In genomic region chr14:55705651-55706340, GRCh38 we compare ENCODE assay signal across 16 cellular contexts.
DNase-seq lines count a peak whose midpoint lies in the region; ATAC-seq, FAIRE-seq and TF ChIP-seq lines count a peak whose summit lies in the region.
"Had no signal": no experiment of that assay in that cellular context is flagged by ENCODE, and none has a peak within 500 bp of the region (broad histone marks: within the 10 kb centered on the region; RNA-seq: fewer than 3 reads in every experiment).

No MANE protein-coding gene starts in this region.

- ATAC-seq in HepG2: no peak
- no peak for ATAC-seq in GM19023 (IDR thresholded peaks at IDR 0.05; ENCODE audit: unreplicated experiment)
- no peak for ATAC-seq in GM21515 (IDR thresholded peaks at IDR 0.05; ENCODE audit: unreplicated experiment)
- ATAC-seq in HG03439 (IDR thresholded peaks at IDR 0.05; ENCODE audit: unreplicated experiment): no peak
- ATAC-seq in right cardiac atrium: no peak
- ATAC-seq: activated CD4-positive, alpha-beta T cell treated with anti-CD3 and anti-CD28 coated beads for 36 hours; activated T-helper 17 cell treated with anti-CD3 and anti-CD28 coated beads, Interleukin-2, amount 50 U/mL, for 72 hours; GM23338; stimulated activated effector memory CD8-positive, alpha-beta T cell treated with anti-CD3 and anti-CD28 coated beads, Interleukin-12 subunit alpha, Interleukin-12 subunit beta, amount 100 ng/mL, for 72 hours had no signal

- no peak for TF ChIP-seq CTCF in HepG2 (CRISPR knock-in tag; IDR thresholded peaks at IDR 0.05)

- H4K20me1 ChIP-seq in HepG2 (ENCODE audit: insufficient read depth, low read length): no peaks in the 10 kb centered on the region

- no peak for TF ChIP-seq EP300 in HepG2 (IDR thresholded peaks at IDR 0.05; ENCODE audit: low read depth in 2 of 2, low read length in 2 of 2)
- TF ChIP-seq EP300 in HepG2 (CRISPR knock-in tag; IDR thresholded peaks at IDR 0.05; ENCODE audit: borderline replicate concordance): no peak

- H3K27ac ChIP-seq in HepG2 (ENCODE audit: extremely low read length, insufficient read depth, low read length): no peak overlapping the region
- no peak overlapping the region for H3K27ac ChIP-seq in right cardiac atrium (ENCODE audit: low read length)

- H3K27me3 ChIP-seq in HepG2 (ENCODE audit: control insufficient read depth in 1 of 2, insufficient read depth in 2 of 2, low read length in 2 of 2) (no peaks in the 10 kb centered on the region), right cardiac atrium (ENCODE audit: control insufficient read depth, insufficient read depth) (no peaks in the 10 kb centered on the region)

- in situ Hi-C loops in HepG2 (cut with HindIII; ENCODE audit: extremely low pct_ligation_motif_present, low pct_unique_long_range_greater_than_20kb): loop anchor here (25.0 kb wide), 1 partner anchor 632 kb away; no protein-coding TSS in a partner anchor

- H3K36me3 ChIP-seq in HepG2 (replicated peaks in 1 of 2; ENCODE audit: control insufficient read depth in 1 of 2, insufficient read depth in 2 of 2, low read length in 2 of 2): no peaks in the 10 kb centered on the region

- CTCF ChIA-PET in HepG2 (lab: Yijun Ruan, JAX; ENCODE audit: low intra/inter-chr PET ratio, low total read pairs): no interaction called here

- H3K4me3 ChIP-seq in HepG2 (replicated peaks in 1 of 3; ENCODE audit: insufficient read depth in 1 of 3, low read depth in 2 of 3, low read length in 3 of 3) (no peak overlapping the region), right cardiac atrium (ENCODE audit: low read length) (no peak overlapping the region)
- H3K4me3 ChIP-seq: GM23338 had no signal

- H3K79me2 ChIP-seq in HepG2 (ENCODE audit: insufficient read depth, low read length): no peaks in the 10 kb centered on the region

- FAIRE-seq in HepG2 (lab: Jason Lieb, UNC): no peak
- FAIRE-seq: endothelial cell of umbilical vein had no signal

- intact Hi-C loops in HepG2 (cut with micrococcal nuclease; ENCODE audit: unreplicated experiment) (loop anchor here (2.0 to 10.0 kb wide), 2 partner anchors 635 to 769 kb away; no protein-coding TSS in a partner anchor), right cardiac atrium (cut with DNase I) (loop anchor here in 2 of 4 donors (5.0 to 10.0 kb wide), 3 partner anchors 639 to 769 kb away; no protein-coding TSS in a partner anchor)

- no peak overlapping the region for H2AFZ ChIP-seq in HepG2 (ENCODE audit: low read length)
- H2AFZ ChIP-seq: GM23338 had no signal

- WGBS in HepG2 (ENCODE audit: low lambda C conversion rate): 33% methylated on average over 5 of the region's 5 CpGs
- WGBS in right cardiac atrium: 74% methylated on average over 5 of the region's 5 CpGs

- peak; percentile 98 for DNase-seq in DMS53 treated with DMSO at 0.1 percent for 48 hours (lab: John Stamatoyannopoulos, UW; ENCODE audit: unreplicated experiment)
- DNase-seq in NCI-H2081 (lab: John Stamatoyannopoulos, UW): peak; percentile 65 to 93
- peak; percentile 69 for DNase-seq in RPMI8226
- peak; percentile 6 for DNase-seq in HepG2 (ENCODE audit: low spot score)
- no peak for DNase-seq in right cardiac atrium
- DNase-seq: activated CD4-positive, alpha-beta T cell treated with anti-CD3 and anti-CD28 coated beads for 36 hours; C1 segment of cervical spinal cord; hypothalamus; posterior cingulate gyrus had no signal

- H3K4me2 ChIP-seq in HepG2 (ENCODE audit: low read depth, low read length): no peak overlapping the region
- H3K4me2 ChIP-seq: GM23338 had no signal

- POLR2A ChIA-PET in HepG2 (lab: Yijun Ruan, JAX): no interaction called here

- H3K9me3 ChIP-seq in HepG2 (ENCODE audit: low read length): no peaks in the 10 kb centered on the region
- H3K9me3 ChIP-seq in right cardiac atrium (ENCODE audit: control insufficient read depth, low read length): no peaks in the 10 kb centered on the region

- no TSS peak for BruUV-seq in HepG2 (replicated peaks; lab: Mats Ljungman, UMichigan)

- TF ChIP-seq RAD21 in HepG2 (CRISPR knock-in tag; IDR thresholded peaks at IDR 0.05): no peak

- no peak overlapping the region for H3K9ac ChIP-seq in HepG2 (ENCODE audit: insufficient read depth, low read depth, low read length)

- TF ChIP-seq POLR2A in HepG2 (IDR thresholded peaks at IDR 0.05; ENCODE audit: insufficient read depth in 1 of 2, low read depth in 2 of 2, low read length in 2 of 2): no peak

- H3K4me1 ChIP-seq in HepG2 (ENCODE audit: insufficient read depth, low read length): no peaks in the 10 kb centered on the region
- H3K4me1 ChIP-seq in right cardiac atrium (ENCODE audit: control insufficient read depth, insufficient read depth, low read length): no peaks in the 10 kb centered on the region

TF ChIP-seq in HepG2, 621 proteins besides CTCF, POLR2A, EP300 and RAD21:
- TF ChIP-seq ARID4A (CRISPR knock-in tag; IDR thresholded peaks at IDR 0.05; ENCODE audit: borderline replicate concordance): no peak

Comparison
In these comparisons a context has a peak if more than half of its experiments do, and no peak if none do; other contexts are left out.
1. DNase-seq: peak in DMS53 treated with DMSO at 0.1 percent for 48 hours (single experiment), NCI-H2081 (2 of 2), RPMI8226 (single experiment) and HepG2 (single experiment); none in right cardiac atrium (0 of 3).